32 cellular contexts compared by ENCODE assay signal in the genomic region with DNA sequence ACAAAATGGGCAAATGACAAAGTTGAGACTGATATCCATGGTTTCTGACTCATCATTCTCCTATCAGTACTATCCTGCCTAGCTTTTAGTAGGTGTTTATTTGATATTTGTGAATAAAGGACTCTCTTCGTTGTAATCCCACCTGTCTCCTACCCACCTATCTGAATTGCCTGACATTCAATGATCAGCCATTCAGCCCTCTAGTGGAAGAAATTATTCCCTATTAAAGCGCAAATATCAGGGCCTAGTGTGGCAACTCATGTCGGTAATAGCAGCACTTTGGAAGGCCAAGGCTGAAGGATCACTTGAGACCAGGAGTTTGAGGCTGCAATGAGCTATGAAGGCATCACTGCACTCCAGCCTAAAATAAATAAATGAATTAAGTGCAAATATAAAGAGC.
DNase-seq lines count a peak whose midpoint lies in the region; ATAC-seq and TF ChIP-seq lines count a peak whose summit lies in the region.
"Had no signal": no experiment of that assay in that cellular context is flagged by ENCODE, and none has a peak within 500 bp of the region (broad histone marks: within the 10 kb centered on the region; RNA-seq: fewer than 3 reads in every experiment).

No MANE protein-coding gene starts in this region.

- no peak overlapping the region for H3K27ac Mint-ChIP-seq in H9
- H3K27ac Mint-ChIP-seq: CD4-positive, alpha-beta memory T cell; effector memory CD8-positive, alpha-beta T cell; nephron; stimulated activated naive CD8-positive, alpha-beta T cell treated with anti-CD3 and anti-CD28 coated beads, Interleukin-15, amount 100 ng/mL, for 72 hours had no signal

- peak; percentile 31 for TF ChIP-seq CTCF in C4-2B (conservative IDR thresholded peaks at IDR 0.05)
- TF ChIP-seq CTCF in H9 (conservative IDR thresholded peaks at IDR 0.05): peak; percentile 60
- TF ChIP-seq CTCF in WERI-Rb-1 (IDR thresholded peaks at IDR 0.05; ENCODE audit: low read depth, low read length): 0 out of 2 replicates have a peak, but pooled peaks have one; percentile 7
- no peak for TF ChIP-seq CTCF in GM13976 (IDR thresholded peaks at IDR 0.05; ENCODE audit: borderline replicate concordance, control extremely low read depth, extremely low read depth, insufficient read depth, missing control alignments)
- no peak for TF ChIP-seq CTCF in body of pancreas (IDR thresholded peaks at IDR 0.05)

- no CpG with 5 or more reads among the region's 3 CpGs for WGBS in H9 (ENCODE audit: extremely low coverage, insufficient read length, low lambda C conversion rate)
- WGBS in mesendoderm (ENCODE audit: extremely low coverage, insufficient coverage, low lambda C conversion rate): no CpG with 5 or more reads among the region's 3 CpGs
- 58 to 59% methylated on average over 3 of the region's 3 CpGs for WGBS in body of pancreas, 2 donors

- no peaks in the 10 kb centered on the region for H3K27me3 ChIP-seq in H9 (ENCODE audit: insufficient read depth, low read length)
- no peaks in the 10 kb centered on the region for H3K27me3 ChIP-seq in WERI-Rb-1 (ENCODE audit: insufficient read depth, low read depth, severe bottlenecking)
- H3K27me3 ChIP-seq in mesendoderm (ENCODE audit: insufficient read depth, low read length, poor library complexity): no peaks in the 10 kb centered on the region
- H3K27me3 ChIP-seq in body of pancreas: no peaks in the 10 kb centered on the region
- H3K27me3 ChIP-seq: adrenal gland, breast epithelium, colonic mucosa, foreskin keratinocyte, heart right ventricle, sigmoid colon, SJCRH30, thyroid gland had no signal

- H2BK15ac ChIP-seq in H9 (ENCODE audit: low read depth, low read length) (no peak overlapping the region), mesendoderm (replicated peaks; ENCODE audit: low read depth) (no peak overlapping the region)

- H3K18ac ChIP-seq in H9 (ENCODE audit: insufficient read length, low read depth, low read length) (no peak overlapping the region), mesendoderm (ENCODE audit: low read length) (no peak overlapping the region)

- H3K79me2 ChIP-seq in H9 (ENCODE audit: insufficient read depth, low read length) (no peaks in the 10 kb centered on the region), mesendoderm (ENCODE audit: control insufficient read depth, insufficient read depth, low read length) (no peaks in the 10 kb centered on the region)

- no peak overlapping the region for H3K27ac ChIP-seq in C4-2B
- H3K27ac ChIP-seq in H9 (ENCODE audit: insufficient read length, low read depth, low read length): no peak overlapping the region
- no peak overlapping the region for H3K27ac ChIP-seq in WERI-Rb-1
- no peak overlapping the region for H3K27ac ChIP-seq in mesendoderm (ENCODE audit: low read depth, low read length)
- H3K27ac ChIP-seq in body of pancreas: no peak overlapping the region
- H3K27ac ChIP-seq: adrenal gland, breast epithelium, colonic mucosa, foreskin keratinocyte, heart right ventricle, HL-60, sigmoid colon, SJCRH30, thyroid gland had no signal

- H3K4me2 ChIP-seq in H9 (ENCODE audit: insufficient read depth, insufficient read length, low read length) (no peak overlapping the region), mesendoderm (ENCODE audit: low read length) (no peak overlapping the region)

- DNase-seq in H9 (no peak), WERI-Rb-1 (no peak), mesendoderm (peak; percentile 43), NCI-H510A treated with DMSO at 0.1 percent for 48 hours (lab: John Stamatoyannopoulos, UW) (no peak), GM13976 (ENCODE audit: low spot score) (no peak), NCI-H2029 (lab: John Stamatoyannopoulos, UW) (no peak), body of pancreas (no peak)
- DNase-seq: activated CD4-positive, alpha-beta T cell treated with anti-CD3 and anti-CD28 coated beads for 1 hour; activated CD8-positive, alpha-beta memory T cell treated with anti-CD3 and anti-CD28 coated beads for 24 hours; activated gamma-delta T cell treated with Interleukin-2 at 50 U/mL for 16 hours; activated T-cell treated with anti-CD3 and anti-CD28 coated beads, Interleukin-2, amount 50 U/mL, for 1 hour; adrenal gland; CD4-positive, alpha-beta memory T cell; colonic mucosa; effector memory CD8-positive, alpha-beta T cell; foreskin keratinocyte; GF-D8; heart right ventricle; NCI-H1092 treated with DMSO at 0.1 percent for 48 hours; NCI-H2029 treated with DMSO at 0.1 percent for 48 hours; NCI-H446; NK-92 treated with Interleukin-12 subunit alpha and Interleukin-12 subunit beta, amount 100 ng/mL, for 24 hours; sigmoid colon; SJCRH30; stimulated activated naive CD8-positive, alpha-beta T cell treated with anti-CD3 and anti-CD28 coated beads, Interleukin-15, amount 100 ng/mL, for 72 hours; T-helper 1 cell; thyroid gland had no signal

- H2BK5ac ChIP-seq in H9 (ENCODE audit: insufficient read length, low read length) (no peak overlapping the region), mesendoderm (ENCODE audit: low read length) (no peak overlapping the region)

- H3K23ac ChIP-seq in H9 (ENCODE audit: insufficient read length, low read depth, low read length): no peak overlapping the region
- no peak overlapping the region for H3K23ac ChIP-seq in mesendoderm (ENCODE audit: low read length)

- H3K36me3 ChIP-seq in WERI-Rb-1: no peaks in the 10 kb centered on the region
- no peaks in the 10 kb centered on the region for H3K36me3 ChIP-seq in mesendoderm (ENCODE audit: control insufficient read depth, insufficient read depth, low read length)
- no peaks in the 10 kb centered on the region for H3K36me3 ChIP-seq in body of pancreas (replicated peaks in 1 of 2; ENCODE audit: insufficient read depth in 1 of 2, low read depth in 2 of 2)
- H3K36me3 ChIP-seq: adrenal gland, breast epithelium, colonic mucosa, heart right ventricle, sigmoid colon, SJCRH30, thyroid gland had no signal

- H3K36me3 Mint-ChIP-seq in H9 (ENCODE audit: insufficient read depth in 1 of 3, low read depth in 3 of 3): no peaks in the 10 kb centered on the region

- in situ Hi-C loops in GM13976 (cut with MboI; ENCODE audit: low sequenced_read_pairs, unreplicated experiment): no loop called here

- H3K79me1 ChIP-seq in H9 (ENCODE audit: insufficient read depth, low read depth, low read length, poor library complexity, severe bottlenecking): no peaks in the 10 kb centered on the region
- no peaks in the 10 kb centered on the region for H3K79me1 ChIP-seq in mesendoderm (ENCODE audit: low read length)

- H2AK5ac ChIP-seq in H9 (ENCODE audit: insufficient read length, low read length): no peak overlapping the region
- no peak overlapping the region for H2AK5ac ChIP-seq in mesendoderm (ENCODE audit: low read length)

- H3K27me3 Mint-ChIP-seq in H9 (ENCODE audit: low read depth): no peaks in the 10 kb centered on the region; the same call in none of the 2 replicates
- H3K27me3 Mint-ChIP-seq: CD4-positive, alpha-beta memory T cell; effector memory CD8-positive, alpha-beta T cell; stimulated activated naive CD8-positive, alpha-beta T cell treated with anti-CD3 and anti-CD28 coated beads, Interleukin-15, amount 100 ng/mL, for 72 hours had no signal

- H2BK20ac ChIP-seq in H9 (ENCODE audit: low read depth, low read length, poor library complexity, severe bottlenecking): no peak overlapping the region

- H3K9me3 Mint-ChIP-seq in H9: peaks cover 3% of the 10 kb centered on the region in 2 experiments; a peak in 1 of 5 replicates

- no peak overlapping the region for H3K4me3 ChIP-seq in WERI-Rb-1 (ENCODE audit: low read depth, low read length)
- no peak overlapping the region for H3K4me3 ChIP-seq in mesendoderm (ENCODE audit: low read length)
- no peak overlapping the region for H3K4me3 ChIP-seq in body of pancreas
- H3K4me3 ChIP-seq: adrenal gland, breast epithelium, colonic mucosa, heart right ventricle, sigmoid colon, SJCRH30, thyroid gland had no signal

- H3K56ac ChIP-seq in H9 (ENCODE audit: insufficient read length, low read depth, low read length) (no peak overlapping the region), mesendoderm (ENCODE audit: low read length) (no peak overlapping the region)

- H4K20me1 ChIP-seq in H9 (ENCODE audit: control insufficient read depth, insufficient read depth, insufficient read length): no peaks in the 10 kb centered on the region

- TF ChIP-seq POLR2A in body of pancreas (IDR thresholded peaks at IDR 0.05): no peak

- no peaks in the 10 kb centered on the region for H3K4me1 Mint-ChIP-seq in H9
- H3K4me1 Mint-ChIP-seq: CD4-positive, alpha-beta memory T cell; nephron; stimulated activated naive CD8-positive, alpha-beta T cell treated with anti-CD3 and anti-CD28 coated beads, Interleukin-15, amount 100 ng/mL, for 72 hours had no signal

- H4K8ac ChIP-seq in H9 (replicated peaks; ENCODE audit: insufficient read length, low read depth, low read length) (no peak overlapping the region), mesendoderm (ENCODE audit: low read depth, low read length) (no peak overlapping the region)

- H3K4ac ChIP-seq in H9 (ENCODE audit: low read depth, low read length) (no peak overlapping the region), mesendoderm (ENCODE audit: low read depth, low read length) (no peak overlapping the region)

- no peak overlapping the region for H3K14ac ChIP-seq in H9 (ENCODE audit: insufficient read depth, low read length)

- H3K23me2 ChIP-seq in H9 (ENCODE audit: insufficient read length, low read depth, low read length, poor library complexity, severe bottlenecking): no peaks in the 10 kb centered on the region

- no peak overlapping the region for H3T11ph ChIP-seq in H9 (ENCODE audit: low read length)

- H2BK120ac ChIP-seq in H9 (ENCODE audit: low read depth, low read length, poor library complexity, severe bottlenecking) (no peak overlapping the region), mesendoderm (ENCODE audit: low read depth, low read length) (no peak overlapping the region)

- H4K5ac ChIP-seq in H9 (ENCODE audit: insufficient read length, low read depth, low read length): no peak overlapping the region
- H4K5ac ChIP-seq in mesendoderm (ENCODE audit: low read length): no peak overlapping the region

- no peak overlapping the region for H3K4me3 Mint-ChIP-seq in H9
- H3K4me3 Mint-ChIP-seq: CD4-positive, alpha-beta memory T cell; effector memory CD8-positive, alpha-beta T cell; nephron; stimulated activated naive CD8-positive, alpha-beta T cell treated with anti-CD3 and anti-CD28 coated beads, Interleukin-15, amount 100 ng/mL, for 72 hours had no signal

- intact Hi-C loops in body of pancreas (cut with DNase I): no loop called here

- H2BK12ac ChIP-seq in H9 (ENCODE audit: insufficient read length, low read depth, low read length): no peak overlapping the region

- no peak overlapping the region for H4K91ac ChIP-seq in H9 (ENCODE audit: insufficient read length, low read depth, low read length)

- no peak overlapping the region for H2AFZ ChIP-seq in H9 (ENCODE audit: low read length)

- H3K9me3 ChIP-seq in H9 (ENCODE audit: control insufficient read depth, low read depth, low read length): no peaks in the 10 kb centered on the region
- H3K9me3 ChIP-seq in WERI-Rb-1 (ENCODE audit: severe bottlenecking): no peaks in the 10 kb centered on the region
- no peaks in the 10 kb centered on the region for H3K9me3 ChIP-seq in body of pancreas
- H3K9me3 ChIP-seq: adrenal gland, colonic mucosa, heart right ventricle, sigmoid colon, SJCRH30, thyroid gland had no signal

- no peak for ATAC-seq in body of pancreas
- ATAC-seq: effector memory CD8-positive, alpha-beta T cell; esophagus mucosa; foreskin keratinocyte; heart right ventricle; stimulated activated naive CD8-positive, alpha-beta T cell treated with anti-CD3 and anti-CD28 coated beads, Interleukin-15, amount 100 ng/mL, for 72 hours had no signal

- H3K9ac ChIP-seq in H9 (ENCODE audit: extremely low read depth, insufficient read length, low read length): no peak overlapping the region
- no peak overlapping the region for H3K9ac ChIP-seq in mesendoderm (ENCODE audit: low read length)

- H3K4me1 ChIP-seq in H9 (ENCODE audit: insufficient read depth, low read length): no peaks in the 10 kb centered on the region
- no peaks in the 10 kb centered on the region for H3K4me1 ChIP-seq in mesendoderm (ENCODE audit: control insufficient read depth, low read depth, low read length)
- no peaks in the 10 kb centered on the region for H3K4me1 ChIP-seq in body of pancreas
- H3K4me1 ChIP-seq: adrenal gland, breast epithelium, colonic mucosa, foreskin keratinocyte, heart right ventricle, sigmoid colon, SJCRH30, thyroid gland had no signal

Comparison
In these comparisons a context has a peak if more than half of its experiments do, and no peak if none do; other contexts are left out.
1. CTCF ChIP-seq: peak in C4-2B (single experiment), H9 (single experiment) and WERI-Rb-1 (single experiment); none in GM13976 (single experiment) and body of pancreas (0 of 7).